ENCODE assay signal across 1 cellular context in genomic region chr18:50274941-50275340, GRCh38.
TF ChIP-seq lines count a peak whose summit lies in the region.

No MANE protein-coding gene starts in this region.

TF ChIP-seq in IMR-90, 13 proteins besides CTCF, POLR2A, EP300 and RAD21:
- TF ChIP-seq FOS (IDR thresholded peaks at IDR 0.05; ENCODE audit: low read depth, low read length) = no peak
- TF ChIP-seq BHLHE40 (IDR thresholded peaks at IDR 0.05; ENCODE audit: low read depth, low read length) = no peak
- no peak for TF ChIP-seq RFX5 (IDR thresholded peaks at IDR 0.05; ENCODE audit: low read depth, low read length)
- no peak for TF ChIP-seq RCOR1 (IDR thresholded peaks at IDR 0.05; ENCODE audit: insufficient replicate concordance, low read length)
- TF ChIP-seq, protein P1, sequence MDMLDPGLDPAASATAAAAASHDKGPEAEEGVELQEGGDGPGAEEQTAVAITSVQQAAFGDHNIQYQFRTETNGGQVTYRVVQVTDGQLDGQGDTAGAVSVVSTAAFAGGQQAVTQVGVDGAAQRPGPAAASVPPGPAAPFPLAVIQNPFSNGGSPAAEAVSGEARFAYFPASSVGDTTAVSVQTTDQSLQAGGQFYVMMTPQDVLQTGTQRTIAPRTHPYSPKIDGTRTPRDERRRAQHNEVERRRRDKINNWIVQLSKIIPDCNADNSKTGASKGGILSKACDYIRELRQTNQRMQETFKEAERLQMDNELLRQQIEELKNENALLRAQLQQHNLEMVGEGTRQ (IDR thresholded peaks at IDR 0.05; ENCODE audit: low read depth, low read length) = no peak
- TF ChIP-seq MAFK (IDR thresholded peaks at IDR 0.05; ENCODE audit: low read depth, low read length) = no peak
- no peak for TF ChIP-seq SMC3 (IDR thresholded peaks at IDR 0.05; ENCODE audit: low read depth, low read length)
- no peak for TF ChIP-seq CHD1 (IDR thresholded peaks at IDR 0.05; ENCODE audit: low read depth, low read length)
- no peak for TF ChIP-seq MXI1 (IDR thresholded peaks at IDR 0.05; ENCODE audit: borderline replicate concordance, low read depth, low read length)
- no peak for TF ChIP-seq CEBPB (IDR thresholded peaks at IDR 0.05; ENCODE audit: low read depth, low read length)
- TF ChIP-seq NFE2L2 (IDR thresholded peaks at IDR 0.05; ENCODE audit: low read depth, low read length) = no peak
- no peak for TF ChIP-seq MAZ (IDR thresholded peaks at IDR 0.05; ENCODE audit: borderline replicate concordance, low read depth, low read length)
- TF ChIP-seq, protein P2, sequence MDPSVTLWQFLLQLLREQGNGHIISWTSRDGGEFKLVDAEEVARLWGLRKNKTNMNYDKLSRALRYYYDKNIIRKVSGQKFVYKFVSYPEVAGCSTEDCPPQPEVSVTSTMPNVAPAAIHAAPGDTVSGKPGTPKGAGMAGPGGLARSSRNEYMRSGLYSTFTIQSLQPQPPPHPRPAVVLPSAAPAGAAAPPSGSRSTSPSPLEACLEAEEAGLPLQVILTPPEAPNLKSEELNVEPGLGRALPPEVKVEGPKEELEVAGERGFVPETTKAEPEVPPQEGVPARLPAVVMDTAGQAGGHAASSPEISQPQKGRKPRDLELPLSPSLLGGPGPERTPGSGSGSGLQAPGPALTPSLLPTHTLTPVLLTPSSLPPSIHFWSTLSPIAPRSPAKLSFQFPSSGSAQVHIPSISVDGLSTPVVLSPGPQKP (IDR thresholded peaks at IDR 0.05; ENCODE audit: borderline replicate concordance, low read depth, low read length) = no peak
